Comparison of ENCODE assay signal across 1 cellular context in genomic region chr17:18321309-18321708, GRCh38.
TF ChIP-seq lines count a peak whose summit lies in the region.

No MANE protein-coding gene starts in this region.

TF ChIP-seq in IMR-90, 13 proteins besides CTCF, POLR2A, EP300 and RAD21:
- TF ChIP-seq ELK1 (IDR thresholded peaks at IDR 0.05; ENCODE audit: borderline replicate concordance, low read depth, low read length): no peak
- no peak for TF ChIP-seq MXI1 (IDR thresholded peaks at IDR 0.05; ENCODE audit: borderline replicate concordance, low read depth, low read length)
- TF ChIP-seq MAFK (IDR thresholded peaks at IDR 0.05; ENCODE audit: low read depth, low read length): no peak
- TF ChIP-seq FOS (IDR thresholded peaks at IDR 0.05; ENCODE audit: low read depth, low read length): no peak
- no peak for TF ChIP-seq CEBPB (IDR thresholded peaks at IDR 0.05; ENCODE audit: low read depth, low read length)
- TF ChIP-seq NFE2L2 (IDR thresholded peaks at IDR 0.05; ENCODE audit: low read depth, low read length): no peak
- TF ChIP-seq USF2 (IDR thresholded peaks at IDR 0.05; ENCODE audit: low read depth, low read length): no peak
- TF ChIP-seq SMC3 (IDR thresholded peaks at IDR 0.05; ENCODE audit: low read depth, low read length): no peak
- no peak for TF ChIP-seq CHD1 (IDR thresholded peaks at IDR 0.05; ENCODE audit: low read depth, low read length)
- TF ChIP-seq BHLHE40 (IDR thresholded peaks at IDR 0.05; ENCODE audit: low read depth, low read length): no peak
- no peak for TF ChIP-seq RCOR1 (IDR thresholded peaks at IDR 0.05; ENCODE audit: insufficient replicate concordance, low read length)
- no peak for TF ChIP-seq MAZ (IDR thresholded peaks at IDR 0.05; ENCODE audit: borderline replicate concordance, low read depth, low read length)
- TF ChIP-seq RFX5 (IDR thresholded peaks at IDR 0.05; ENCODE audit: low read depth, low read length): no peak
TF ChIP-seq in IMR-90: peak in this region for 0.
